In the genomic region with DNA sequence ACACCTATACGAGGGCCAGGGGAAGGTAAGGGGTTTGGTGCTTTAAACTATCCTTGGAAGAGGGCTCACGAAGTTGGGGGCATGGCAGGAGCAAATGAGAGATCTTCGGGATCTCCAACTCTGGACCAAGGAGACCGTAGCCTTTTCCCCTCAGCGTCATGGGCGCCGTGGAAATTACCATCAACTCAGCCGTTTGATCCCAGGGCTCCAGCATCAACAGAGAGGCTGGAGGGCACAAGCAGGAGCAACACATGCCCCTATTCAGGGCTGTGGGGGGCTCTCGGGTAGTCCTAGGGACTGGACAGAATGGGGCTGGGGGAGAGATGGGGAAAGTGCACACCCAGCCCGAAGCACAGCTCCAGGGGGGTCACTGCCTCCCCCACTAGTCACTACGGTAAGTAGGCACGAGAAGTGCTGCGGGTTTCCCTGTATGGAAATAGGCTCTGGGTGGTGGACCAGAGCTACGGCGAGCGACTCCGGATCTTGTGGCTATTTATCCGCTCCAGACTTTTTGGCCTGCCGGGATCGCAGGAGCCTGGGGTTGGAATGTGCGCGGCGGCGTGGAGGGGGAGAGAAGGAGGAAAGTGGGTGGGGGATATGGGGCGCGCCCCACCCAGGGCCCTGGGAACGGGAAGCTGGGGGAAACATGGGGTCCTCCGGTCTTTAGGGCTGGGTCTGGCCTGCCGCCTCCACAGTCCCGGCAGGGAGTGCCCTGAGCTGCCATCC, we compare ENCODE assay signal across 8 cellular contexts. TPM values are rescaled to one million over a fixed set of nuclear protein-coding genes. Genes with fewer than 3 reads are reported as not detected.
DNase-seq lines count a peak whose midpoint lies in the region; ATAC-seq and TF ChIP-seq lines count a peak whose summit lies in the region.

No MANE protein-coding gene starts in this region.

- H3K9me3 ChIP-seq in uterus: no peaks in the 10 kb centered on the region

- TF ChIP-seq CTCF in uterus (IDR thresholded peaks at IDR 0.05): peak in 2 of 4 experiments; percentile 3 to 38

- H3K27ac ChIP-seq in uterus: peak overlapping the region; percentile 90 to 96

- no peak for ATAC-seq in GM18520 (IDR thresholded peaks at IDR 0.05; ENCODE audit: unreplicated experiment)

- peak overlapping the region; percentile 57 to 75 for H3K4me3 ChIP-seq in uterus

- intact Hi-C loops in uterus (cut with DNase I; ENCODE audit: low total_unique reads): no loop called here

- peaks cover 0 to 12% of the 10 kb centered on the region in 2 donors for H3K4me1 ChIP-seq in uterus

- TF ChIP-seq POLR2A in uterus (IDR thresholded peaks at IDR 0.05): peak in 1 of 2 donors; percentile 45

- DNase-seq in Ammon's horn (ENCODE audit: low spot score): peak; percentile 86
- DNase-seq in HS-5 (ENCODE audit: low read depth): peak; percentile 63
- peak; percentile 78 for DNase-seq in SK-N-DZ (ENCODE audit: low spot score)
- DNase-seq in fibroblast of gingiva (ENCODE audit: low read depth): peak; percentile 91
- DNase-seq in mucosa of gallbladder (ENCODE audit: low spot score): peak; percentile 89
- peak; percentile 87 to 88 for DNase-seq in uterus
- no peak for DNase-seq in GDM1 (lab: John Stamatoyannopoulos, UW)

- H3K27me3 ChIP-seq in uterus: no peaks in the 10 kb centered on the region

- H3K36me3 ChIP-seq in uterus: no peaks in the 10 kb centered on the region

RNA-seq across cellular contexts. Expression of a gene that starts 0.5 kb away (rescaled TPM):
- polyA plus RNA-seq in SK-N-DZ (2014; cell fraction: cytosol; rRNA removed): 11.8 and 20.8 TPM in 2 replicates
- 98.1 and 192 TPM in 2 replicates for polyA plus RNA-seq in SK-N-DZ (2014; cell fraction: nucleus; rRNA removed)
- total RNA-seq in mucosa of gallbladder (733 TPM), uterus (100 to 1,000 TPM; 387 to 604 (median 509) TPM)

RNA-seq across cellular contexts. Expression of a gene that starts 12.8 kb away (rescaled TPM):
- 41.5 and 49.9 TPM in 2 replicates for polyA plus RNA-seq in SK-N-DZ (2014; cell fraction: cytosol; rRNA removed)
- polyA plus RNA-seq in SK-N-DZ (2014; cell fraction: nucleus; rRNA removed): 111 and 126 TPM in 2 replicates
- total RNA-seq in mucosa of gallbladder: 85.6 TPM
- total RNA-seq in uterus: 10 to 100 TPM; 21.5 to 66.6 (median 43.6) TPM

RNA-seq across cellular contexts. Expression of a gene that starts 28.8 kb away (rescaled TPM):
- polyA plus RNA-seq in SK-N-DZ (2014; cell fraction: cytosol; rRNA removed): 163 and 177 TPM in 2 replicates
- 347 and 470 TPM in 2 replicates for polyA plus RNA-seq in SK-N-DZ (2014; cell fraction: nucleus; rRNA removed)
- total RNA-seq in mucosa of gallbladder (207 TPM), uterus (100 to 1,000 TPM; 124 to 280 (median 161) TPM)

RNA-seq across cellular contexts. Expression of a gene that starts 32.7 kb away (rescaled TPM):
- 34.0 and 40.4 TPM in 2 replicates for polyA plus RNA-seq in SK-N-DZ (2014; cell fraction: cytosol; rRNA removed)
- 18.2 and 22.4 TPM in 2 replicates for polyA plus RNA-seq in SK-N-DZ (2014; cell fraction: nucleus; rRNA removed)
- total RNA-seq in mucosa of gallbladder (21.6 TPM), uterus (10 to 100 TPM in 3 of 4 donors, 1 to 10 TPM in 1; 9.2 to 58.2 (median 31.3) TPM)

RNA-seq across cellular contexts. Expression of a gene that starts 38.0 kb away (rescaled TPM):
- polyA plus RNA-seq in SK-N-DZ (2014; cell fraction: cytosol; rRNA removed): 43.5 and 46.8 TPM in 2 replicates
- 60.2 and 63.4 TPM in 2 replicates for polyA plus RNA-seq in SK-N-DZ (2014; cell fraction: nucleus; rRNA removed)
- 35.1 TPM for total RNA-seq in mucosa of gallbladder
- total RNA-seq in uterus: 10 to 100 TPM in 3 of 4 donors, 1 to 10 TPM in 1; 7.7 to 67.6 (median 39.4) TPM
